ENCODE assay signal across 13 cellular contexts in the genomic region with DNA sequence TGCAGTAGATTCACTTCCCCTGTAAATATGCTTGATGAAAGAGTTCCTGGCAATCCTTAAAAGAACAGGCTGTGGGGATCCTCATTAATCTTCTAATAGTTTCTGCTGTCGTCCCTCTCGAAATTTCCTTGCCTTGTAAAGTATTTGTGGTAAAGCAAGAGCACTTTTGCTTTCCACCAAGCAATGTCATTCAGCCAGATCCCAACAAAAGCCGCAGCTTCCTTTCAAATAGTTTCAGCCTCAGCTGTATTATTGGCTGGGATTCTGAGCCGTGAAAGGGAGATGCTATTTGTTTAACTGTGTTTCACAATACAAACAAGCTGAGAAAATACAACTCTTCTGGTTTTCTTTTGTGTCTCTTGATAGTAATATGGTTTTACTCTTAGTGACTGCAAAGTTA. TPM values are rescaled to one million over a fixed set of nuclear protein-coding genes. Genes with fewer than 3 reads are reported as not detected.
DNase-seq lines count a peak whose midpoint lies in the region; ATAC-seq lines count a peak whose summit lies in the region.
"Had no signal": no experiment of that assay in that cellular context is flagged by ENCODE, and none has a peak within 500 bp of the region (broad histone marks: within the 10 kb centered on the region; RNA-seq: fewer than 3 reads in every experiment).

No MANE protein-coding gene starts in this region.

- ATAC-seq in HG03432 (IDR thresholded peaks at IDR 0.05; ENCODE audit: unreplicated experiment) (no peak), HG03139 (IDR thresholded peaks at IDR 0.05; ENCODE audit: unreplicated experiment) (no peak), HG03520 (IDR thresholded peaks at IDR 0.05; ENCODE audit: unreplicated experiment) (no peak), HG03521 (IDR thresholded peaks at IDR 0.05; ENCODE audit: unreplicated experiment) (no peak)
- ATAC-seq: heart left ventricle had no signal

- DNase-seq in ELF-1 (ENCODE audit: low read depth, low spot score): peak; percentile 35
- peak; percentile 42 for DNase-seq in MV-4-11 (lab: John Stamatoyannopoulos, UW)
- peak; percentile 24 for DNase-seq in brain pericyte (ENCODE audit: low read depth, low spot score)
- DNase-seq in mucosa of gallbladder (ENCODE audit: low spot score): peak; percentile 25
- DNase-seq: activated B cell treated with CpG ODN at 0.5 μM for 24 hours, GF-D8, heart left ventricle, HFFc6, NCI-H446 had no signal

RNA-seq across cellular contexts. Expression of a gene that starts 48.9 kb away (rescaled TPM):
- 11.3 TPM for total RNA-seq in mucosa of gallbladder
- total RNA-seq: activated B cell treated with CpG ODN at 0.5 μM for 24 hours had no signal
